ENCODE assay signal across 19 cellular contexts in the genomic region with DNA sequence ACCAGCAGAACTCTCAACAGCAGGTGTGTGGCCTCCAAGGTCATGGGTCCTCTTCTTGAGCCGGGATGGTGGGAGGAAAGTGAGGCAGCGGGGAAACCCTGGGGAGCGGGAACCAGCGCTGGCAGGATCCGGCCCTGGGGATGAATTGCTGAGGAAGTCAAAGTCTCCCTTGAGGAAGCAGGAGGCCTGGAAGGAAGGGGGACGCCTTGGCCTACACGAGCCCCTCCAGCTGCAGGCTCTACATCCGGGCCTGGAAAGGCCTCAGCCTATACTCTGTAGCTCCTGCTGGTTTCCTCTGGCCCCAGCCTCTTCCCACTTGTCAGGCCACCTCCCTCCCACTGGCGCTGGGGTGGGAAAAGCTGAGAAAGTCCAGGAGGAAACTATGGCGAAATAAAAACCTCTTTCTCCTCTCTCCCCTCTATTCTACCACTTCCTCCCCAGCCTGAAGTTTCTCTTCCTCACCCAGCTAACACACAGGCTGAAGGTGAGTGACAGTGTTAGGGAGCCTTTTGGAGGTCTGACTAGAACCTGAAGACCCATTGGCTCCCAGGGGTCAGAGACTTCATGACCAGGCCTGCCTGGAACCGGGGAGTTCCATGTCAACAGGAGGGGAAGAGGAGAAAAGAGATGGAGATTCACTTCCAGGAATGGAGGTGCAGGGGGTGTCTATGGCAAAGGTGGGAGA. TPM values are rescaled to one million over a fixed set of nuclear protein-coding genes. Genes with fewer than 3 reads are reported as not detected.
DNase-seq lines count a peak whose midpoint lies in the region; ATAC-seq lines count a peak whose summit lies in the region.
"Had no signal": no experiment of that assay in that cellular context is flagged by ENCODE, and none has a peak within 500 bp of the region (broad histone marks: within the 10 kb centered on the region; RNA-seq: fewer than 3 reads in every experiment).

No MANE protein-coding gene starts in this region.

- CTCF ChIA-PET in activated naive CD4-positive, alpha-beta T cell treated with anti-CD3 and anti-CD28 coated beads, Interleukin-2, amount 10 ng/mL, durations not matched to agents 7 days and 5 days (lab: Charles Lee) = interaction anchor here (0.6 to 1.2 kb wide), 3 partner anchors 14 to 147 kb away, joined by 3 to 4 read pairs (median 3); no protein-coding TSS in a partner anchor

- peaks cover 3% of the 10 kb centered on the region for H3K27me3 Mint-ChIP-seq in activated naive CD4-positive, alpha-beta T cell treated with anti-CD3 and anti-CD28 coated beads, Interleukin-2, amount 10 ng/mL, durations not matched to agents 7 days and 5 days
- peaks cover under 1% of the 10 kb centered on the region for H3K27me3 Mint-ChIP-seq in IgD-negative memory B cell
- H3K27me3 Mint-ChIP-seq in activated T-helper 17 cell treated with anti-CD3 and anti-CD28 coated beads, Interleukin-2, amount 50 U/mL, for 72 hours = no peaks in the 10 kb centered on the region

- no peak for DNase-seq in activated naive CD4-positive, alpha-beta T cell treated with anti-CD3 and anti-CD28 coated beads, Interleukin-2, amount 50 U/mL, for 72 hours (ENCODE audit: low spot score in 2 of 2)
- DNase-seq in activated naive CD4-positive, alpha-beta T cell treated with anti-CD3 and anti-CD28 coated beads, Interleukin-2, amount 10 ng/mL, durations not matched to agents 7 days and 5 days = no peak
- DNase-seq in pons (ENCODE audit: low spot score) = peak; percentile 5
- no peak for DNase-seq in NCI-H1930 (lab: John Stamatoyannopoulos, UW)
- DNase-seq in RKO (ENCODE audit: low spot score) = no peak
- DNase-seq: activated CD4-positive, alpha-beta T cell treated with anti-CD3 and anti-CD28 coated beads for 1 hour; C1 segment of cervical spinal cord; dermis blood vessel endothelial cell; heart right ventricle; NCI-H1092; NCI-H2029 treated with DMSO at 0.1 percent for 48 hours; pancreas; sigmoid colon; SK-N-SH had no signal

- H3K4me3 Mint-ChIP-seq in activated naive CD4-positive, alpha-beta T cell treated with anti-CD3 and anti-CD28 coated beads, Interleukin-2, amount 10 ng/mL, durations not matched to agents 7 days and 5 days = no peak overlapping the region
- H3K4me3 Mint-ChIP-seq in IgD-negative memory B cell = peak overlapping the region in 3 of 4 donors; percentile 63 to 74 (median 66)
- H3K4me3 Mint-ChIP-seq in activated T-helper 17 cell treated with anti-CD3 and anti-CD28 coated beads, Interleukin-2, amount 50 U/mL, for 72 hours = no peak overlapping the region

- ATAC-seq in activated naive CD4-positive, alpha-beta T cell treated with anti-CD3 and anti-CD28 coated beads, Interleukin-2, amount 50 U/mL, for 72 hours = no peak
- no peak for ATAC-seq in activated T-helper 17 cell treated with anti-CD3 and anti-CD28 coated beads, Interleukin-2, amount 50 U/mL, for 72 hours (replicated peaks)
- no peak for ATAC-seq in HG03342 (IDR thresholded peaks at IDR 0.05; ENCODE audit: unreplicated experiment)

- H3K4me1 Mint-ChIP-seq in activated naive CD4-positive, alpha-beta T cell treated with anti-CD3 and anti-CD28 coated beads, Interleukin-2, amount 10 ng/mL, durations not matched to agents 7 days and 5 days = peaks cover 73% of the 10 kb centered on the region
- H3K4me1 Mint-ChIP-seq in IgD-negative memory B cell = peaks cover 13 to 37% (median 30%) of the 10 kb centered on the region in 3 donors
- peaks cover 10% of the 10 kb centered on the region for H3K4me1 Mint-ChIP-seq in activated T-helper 17 cell treated with anti-CD3 and anti-CD28 coated beads, Interleukin-2, amount 50 U/mL, for 72 hours

- peaks cover 4 to 6% of the 10 kb centered on the region in 2 donors for H3K9me3 Mint-ChIP-seq in activated naive CD4-positive, alpha-beta T cell treated with anti-CD3 and anti-CD28 coated beads, Interleukin-2, amount 50 U/mL, for 72 hours
- peaks cover 18% of the 10 kb centered on the region for H3K9me3 Mint-ChIP-seq in activated naive CD4-positive, alpha-beta T cell treated with anti-CD3 and anti-CD28 coated beads, Interleukin-2, amount 10 ng/mL, durations not matched to agents 7 days and 5 days
- peaks cover 0 to 4% (median 0%) of the 10 kb centered on the region in 3 donors for H3K9me3 Mint-ChIP-seq in IgD-negative memory B cell
- H3K9me3 Mint-ChIP-seq in activated T-helper 17 cell treated with anti-CD3 and anti-CD28 coated beads, Interleukin-2, amount 50 U/mL, for 72 hours = peaks cover 4% of the 10 kb centered on the region

- peaks cover 4 to 12% of the 10 kb centered on the region in 2 donors for H3K36me3 Mint-ChIP-seq in activated naive CD4-positive, alpha-beta T cell treated with anti-CD3 and anti-CD28 coated beads, Interleukin-2, amount 50 U/mL, for 72 hours
- peaks cover 22% of the 10 kb centered on the region for H3K36me3 Mint-ChIP-seq in activated naive CD4-positive, alpha-beta T cell treated with anti-CD3 and anti-CD28 coated beads, Interleukin-2, amount 10 ng/mL, durations not matched to agents 7 days and 5 days
- H3K36me3 Mint-ChIP-seq in IgD-negative memory B cell = no peaks in the 10 kb centered on the region
- no peaks in the 10 kb centered on the region for H3K36me3 Mint-ChIP-seq in activated T-helper 17 cell treated with anti-CD3 and anti-CD28 coated beads, Interleukin-2, amount 50 U/mL, for 72 hours (ENCODE audit: low read depth)

- H3K27ac Mint-ChIP-seq in activated naive CD4-positive, alpha-beta T cell treated with anti-CD3 and anti-CD28 coated beads, Interleukin-2, amount 50 U/mL, for 72 hours = peak overlapping the region; percentile 17 to 33
- H3K27ac Mint-ChIP-seq in activated naive CD4-positive, alpha-beta T cell treated with anti-CD3 and anti-CD28 coated beads, Interleukin-2, amount 10 ng/mL, durations not matched to agents 7 days and 5 days = no peak overlapping the region
- peak overlapping the region in 2 of 3 donors; percentile 28 to 86 for H3K27ac Mint-ChIP-seq in IgD-negative memory B cell
- H3K27ac Mint-ChIP-seq in activated T-helper 17 cell treated with anti-CD3 and anti-CD28 coated beads, Interleukin-2, amount 50 U/mL, for 72 hours = peak overlapping the region; percentile 13

RNA-seq across cellular contexts. Expression of a gene that starts 14.8 kb away (rescaled TPM):
- total RNA-seq in activated naive CD4-positive, alpha-beta T cell treated with anti-CD3 and anti-CD28 coated beads, Interleukin-2, amount 50 U/mL, for 72 hours = 10 to 100 TPM in 1 of 2 donors, 1 to 10 TPM in 1; 2.0 to 11.0 TPM
- 12.4 TPM for polyA plus RNA-seq in IgD-negative memory B cell
- total RNA-seq in activated T-helper 17 cell treated with anti-CD3 and anti-CD28 coated beads, Interleukin-2, amount 50 U/mL, for 72 hours = 1 to 10 TPM; 3.3 to 6.2 TPM
- total RNA-seq: dermis blood vessel endothelial cell, sigmoid colon had no signal
- polyA plus RNA-seq: adrenal gland, pancreas, SK-N-SH had no signal

RNA-seq across cellular contexts. Expression of a gene that starts 23.2 kb away (rescaled TPM):
- total RNA-seq in activated naive CD4-positive, alpha-beta T cell treated with anti-CD3 and anti-CD28 coated beads, Interleukin-2, amount 50 U/mL, for 72 hours = not detected
- not detected for polyA plus RNA-seq in IgD-negative memory B cell
- total RNA-seq in activated T-helper 17 cell treated with anti-CD3 and anti-CD28 coated beads, Interleukin-2, amount 50 U/mL, for 72 hours = not detected
- total RNA-seq: dermis blood vessel endothelial cell, HT-29 had no signal
- polyA plus RNA-seq: SK-N-SH had no signal

RNA-seq across cellular contexts. Expression of a gene that starts 32.0 kb away (rescaled TPM):
- not detected for total RNA-seq in activated naive CD4-positive, alpha-beta T cell treated with anti-CD3 and anti-CD28 coated beads, Interleukin-2, amount 50 U/mL, for 72 hours
- 3.0 TPM for polyA plus RNA-seq in IgD-negative memory B cell
- not detected for total RNA-seq in activated T-helper 17 cell treated with anti-CD3 and anti-CD28 coated beads, Interleukin-2, amount 50 U/mL, for 72 hours
- total RNA-seq: dermis blood vessel endothelial cell, HT-29 had no signal
- polyA plus RNA-seq: SK-N-SH had no signal

RNA-seq across cellular contexts. Expression of a gene that starts 42.0 kb away (rescaled TPM):
- total RNA-seq in activated naive CD4-positive, alpha-beta T cell treated with anti-CD3 and anti-CD28 coated beads, Interleukin-2, amount 50 U/mL, for 72 hours = not detected
- polyA plus RNA-seq in IgD-negative memory B cell = 2.2 TPM
- total RNA-seq in activated T-helper 17 cell treated with anti-CD3 and anti-CD28 coated beads, Interleukin-2, amount 50 U/mL, for 72 hours = not detected
- total RNA-seq: adrenal gland, dermis blood vessel endothelial cell, heart right ventricle, HT-29, pancreas, sigmoid colon had no signal
- polyA plus RNA-seq: adrenal gland, pancreas, SK-N-SH had no signal

Comparison
In these comparisons a context has a peak if more than half of its experiments do, and no peak if none do; other contexts are left out.
1. H3K4me3 Mint-ChIP-seq: peak in IgD-negative memory B cell (3 of 4); none in activated naive CD4-positive, alpha-beta T cell treated with anti-CD3 and anti-CD28 coated beads, Interleukin-2, amount 10 ng/mL, durations not matched to agents 7 days and 5 days (single experiment) and activated T-helper 17 cell treated with anti-CD3 and anti-CD28 coated beads, Interleukin-2, amount 50 U/mL, for 72 hours (single experiment).